Comparison of ENCODE assay signal across 28 cellular contexts in the genomic region with DNA sequence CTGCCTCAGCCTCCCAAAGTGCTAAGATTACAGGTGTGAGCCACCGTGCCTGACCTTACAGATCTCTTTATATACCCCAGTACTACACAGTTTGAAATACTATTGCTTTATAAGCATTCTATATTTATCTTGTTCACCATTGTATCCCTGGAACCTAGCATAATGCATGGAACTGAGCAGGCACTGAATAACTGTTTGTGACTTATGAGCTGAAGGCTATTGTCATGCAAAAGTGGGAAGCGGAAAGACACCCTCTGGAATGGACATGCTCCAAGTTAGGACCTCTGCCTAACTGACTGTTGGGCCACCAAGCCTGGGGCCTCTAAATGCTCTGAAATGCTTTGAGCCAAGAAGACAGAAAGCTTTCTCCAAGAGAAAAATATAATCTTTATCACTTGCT.
"Had no signal": no experiment of that assay in that cellular context is flagged by ENCODE, and none has a peak within 500 bp of the region (broad histone marks: within the 10 kb centered on the region; RNA-seq: fewer than 3 reads in every experiment).

No MANE protein-coding gene starts in this region.

- H3K36me3 ChIP-seq: colonic mucosa had no signal

- H3K4me3 ChIP-seq: colonic mucosa, coronary artery, dorsolateral prefrontal cortex, esophagus muscularis mucosa, esophagus squamous epithelium, gastrocnemius medialis, gastroesophageal sphincter, heart left ventricle had no signal

- ATAC-seq: effector memory CD8-positive, alpha-beta T cell; esophagus mucosa; foreskin keratinocyte; gastrocnemius medialis; gastroesophageal sphincter; heart left ventricle had no signal

- H3K27ac Mint-ChIP-seq: dendritic cell treated with granulocyte-macrophage colony-stimulating factor and Interleukin-4, amounts not matched to agents 40 ng/mL and 50 ng/mL, for 4 days; effector memory CD8-positive, alpha-beta T cell; endodermal cell had no signal

- H3K9me3 ChIP-seq: colonic mucosa, esophagus muscularis mucosa, esophagus squamous epithelium, gastrocnemius medialis, gastroesophageal sphincter, heart left ventricle had no signal

- H3K27me3 Mint-ChIP-seq: dendritic cell treated with granulocyte-macrophage colony-stimulating factor and Interleukin-4, amounts not matched to agents 40 ng/mL and 50 ng/mL, for 4 days; effector memory CD8-positive, alpha-beta T cell had no signal

- H3K4me1 ChIP-seq: colonic mucosa, foreskin keratinocyte had no signal

- H3K4me3 Mint-ChIP-seq: dendritic cell treated with granulocyte-macrophage colony-stimulating factor and Interleukin-4, amounts not matched to agents 40 ng/mL and 50 ng/mL, for 4 days; effector memory CD8-positive, alpha-beta T cell; endodermal cell had no signal

- FAIRE-seq: colon, endometrium, endothelial cell of umbilical vein, frontal cortex had no signal

- H3K9me3 Mint-ChIP-seq: dendritic cell treated with granulocyte-macrophage colony-stimulating factor and Interleukin-4, amounts not matched to agents 40 ng/mL and 50 ng/mL, for 4 days; effector memory CD8-positive, alpha-beta T cell; endodermal cell had no signal

- DNase-seq: colonic mucosa; cortex of kidney; dermis blood vessel endothelial cell; dorsolateral prefrontal cortex; effector CD4-positive, alpha-beta T cell; effector CD8-positive, alpha-beta T cell; effector memory CD4-positive, alpha-beta T cell; effector memory CD8-positive, alpha-beta T cell; endodermal cell; erythroblast; esophagus squamous epithelium; foreskin fibroblast; foreskin keratinocyte; foreskin melanocyte; gastrocnemius medialis; glutamatergic neuron; head of caudate nucleus; heart left ventricle had no signal

- H3K27ac ChIP-seq: colonic mucosa, coronary artery, epithelial cell of prostate, esophagus muscularis mucosa, esophagus squamous epithelium, foreskin keratinocyte, gastrocnemius medialis, gastroesophageal sphincter, heart left ventricle had no signal

- H3K27me3 ChIP-seq: colonic mucosa, dorsolateral prefrontal cortex, esophagus muscularis mucosa, esophagus squamous epithelium, foreskin keratinocyte, gastrocnemius medialis, gastroesophageal sphincter, heart left ventricle had no signal
